Comparison of ENCODE assay signal across 21 cellular contexts in the genomic region with DNA sequence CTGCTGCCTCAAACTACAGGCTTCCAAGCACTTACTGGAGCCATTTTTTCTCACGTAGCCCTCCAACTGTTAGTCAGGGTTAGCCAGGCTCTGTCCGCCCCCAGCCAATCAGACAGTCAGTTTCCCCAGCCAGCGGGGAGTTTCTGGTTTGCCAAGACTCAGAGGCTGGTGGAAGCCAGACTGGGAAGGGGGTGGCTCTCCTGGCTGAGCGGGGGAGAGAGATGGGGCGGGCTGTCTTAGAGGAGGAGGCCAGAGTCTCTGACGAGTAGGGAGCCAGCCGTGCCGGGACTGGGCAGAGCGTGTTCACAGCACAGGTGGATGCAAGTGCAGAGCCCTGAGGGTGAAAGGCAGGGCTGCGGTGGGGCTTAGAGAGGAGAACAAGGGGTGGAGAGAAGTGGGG. TPM values are rescaled to one million over a fixed set of nuclear protein-coding genes. Genes with fewer than 3 reads are reported as not detected.
DNase-seq lines count a peak whose midpoint lies in the region; FAIRE-seq and TF ChIP-seq lines count a peak whose summit lies in the region.
"Had no signal": no experiment of that assay in that cellular context is flagged by ENCODE, and none has a peak within 500 bp of the region (broad histone marks: within the 10 kb centered on the region; RNA-seq: fewer than 3 reads in every experiment).

No MANE protein-coding gene starts in this region.

- no peak overlapping the region for H3K4ac ChIP-seq in H1 (replicated peaks; ENCODE audit: insufficient read length, low read depth, low read length)

- no peak for TF ChIP-seq RAD21 in H1 (IDR thresholded peaks at IDR 0.05 in 1 of 2, conservative IDR thresholded peaks at IDR 0.05 in 1 of 2; ENCODE audit: low read depth in 2 of 2, low read length in 2 of 2)

- FAIRE-seq in H1 (lab: Jason Lieb, UNC), result no peak
- FAIRE-seq: TTC549 had no signal

- peaks cover 0 to 10% (median 6%) of the 10 kb centered on the region in 4 experiments; a peak in 3 of 7 replicates for H3K4me1 ChIP-seq in H1 (replicated peaks in 1 of 4; ENCODE audit: control insufficient read depth in 3 of 4, insufficient read depth in 4 of 4, low read length in 3 of 4)
- H3K4me1 ChIP-seq: sigmoid colon had no signal

- H3K4me3 Mint-ChIP-seq in Calu3 (ENCODE audit: low read depth, unreplicated experiment), result no peak overlapping the region
- H3K4me3 Mint-ChIP-seq: activated CD4-positive, alpha-beta T cell treated with anti-CD3 and anti-CD28 coated beads, Interleukin-2, amount 10 ng/mL, durations not matched to agents 7 days and 5 days; activated naive CD8-positive, alpha-beta T cell; activated T-cell treated with anti-CD3 and anti-CD28 coated beads, Interleukin-2, amount 50 U/mL, for 24 hours had no signal

- H3K27ac ChIP-seq in H1 (ENCODE audit: low read depth, low read length), result no peak overlapping the region
- H3K27ac ChIP-seq: gastroesophageal sphincter, sigmoid colon had no signal

- no peak overlapping the region for H3K4me2 ChIP-seq in H1 (ENCODE audit: insufficient read depth in 1 of 2, low read depth in 2 of 2, low read length in 2 of 2)

- H3K18ac ChIP-seq in H1 (ENCODE audit: extremely low read depth, low read length), result no peak overlapping the region

- no peak overlapping the region for H3K4me3 ChIP-seq in H1 (ENCODE audit: extremely low read depth in 1 of 4, insufficient read depth in 2 of 4, low read depth in 3 of 4, low read length in 4 of 4)
- H3K4me3 ChIP-seq: gastroesophageal sphincter, lung, sigmoid colon had no signal

- H3K79me2 ChIP-seq in H1 (ENCODE audit: control insufficient read depth in 1 of 2, insufficient read depth in 2 of 2, low read length in 2 of 2), result no peaks in the 10 kb centered on the region

- DNase-seq in Ammon's horn (ENCODE audit: low spot score), result peak; percentile 60
- peak; percentile 9 for DNase-seq in NCI-H226
- no peak for DNase-seq in H1 (ENCODE audit: low read depth in 1 of 2, low spot score in 2 of 2)
- peak; percentile 15 for DNase-seq in myocyte (ENCODE audit: low read depth)
- no peak for DNase-seq in cerebellar nuclear complex (lab: John Stamatoyannopoulos, UW)
- no peak for DNase-seq in NCI-H2227 (lab: John Stamatoyannopoulos, UW; ENCODE audit: unreplicated experiment)
- DNase-seq in Calu3, result no peak
- DNase-seq in NCI-H2171 (lab: John Stamatoyannopoulos, UW), result no peak
- DNase-seq: activated CD4-positive, alpha-beta T cell treated with anti-CD3 and anti-CD28 coated beads, Interleukin-2, amount 10 ng/mL, durations not matched to agents 7 days and 5 days; activated T-cell treated with anti-CD3 and anti-CD28 coated beads, Interleukin-2, amount 50 U/mL, for 24 hours; MV-4-11; NCI-H2029; NCI-H526 treated with DMSO at 0.1 percent for 48 hours; sigmoid colon had no signal

- no peak overlapping the region for H2BK20ac ChIP-seq in H1 (ENCODE audit: low read length)

- BruUV-seq in Calu3 (replicated peaks; lab: Mats Ljungman, UMichigan), result no TSS peak

- no peak overlapping the region for H4K5ac ChIP-seq in H1 (ENCODE audit: insufficient read length, low read depth, low read length)

- intact Hi-C loops in Calu3 (cut with micrococcal nuclease; ENCODE audit: unreplicated experiment), result no loop called here

- H3K27ac Mint-ChIP-seq in Calu3 (ENCODE audit: unreplicated experiment), result no peak overlapping the region
- H3K27ac Mint-ChIP-seq: activated CD4-positive, alpha-beta T cell treated with anti-CD3 and anti-CD28 coated beads, Interleukin-2, amount 10 ng/mL, durations not matched to agents 7 days and 5 days; activated naive CD8-positive, alpha-beta T cell; activated T-cell treated with anti-CD3 and anti-CD28 coated beads, Interleukin-2, amount 50 U/mL, for 24 hours had no signal

- no peak for TF ChIP-seq CTCF in H1 (IDR thresholded peaks at IDR 0.05; ENCODE audit: control extremely low read depth in 1 of 3, insufficient read depth in 1 of 3, low read depth in 1 of 3, low read length in 3 of 3)
- no peak for TF ChIP-seq CTCF in Calu3 (IDR thresholded peaks at IDR 0.05; ENCODE audit: unreplicated experiment)

- H3K79me1 ChIP-seq in H1 (ENCODE audit: low read depth, low read length), result no peaks in the 10 kb centered on the region

- no peaks in the 10 kb centered on the region for H4K20me1 ChIP-seq in H1 (replicated peaks in 1 of 2; ENCODE audit: control insufficient read depth in 1 of 2, insufficient read depth in 2 of 2, low read length in 2 of 2)

- H3K36me3 ChIP-seq in H1 (ENCODE audit: control insufficient read depth in 2 of 4, insufficient read depth in 4 of 4, low read length in 3 of 4), result no peaks in the 10 kb centered on the region
- H3K36me3 ChIP-seq: gastroesophageal sphincter, sigmoid colon had no signal

- H3K27me3 ChIP-seq in H1 (replicated peaks in 1 of 4; ENCODE audit: control insufficient read depth in 3 of 4, extremely low read depth in 1 of 4, insufficient read depth in 3 of 4, low read length in 3 of 4), result peaks cover 4 to 35% (median 22%) of the 10 kb centered on the region in 4 experiments; a peak in 6 of 7 replicates

- no peak for TF ChIP-seq EP300 in H1 (IDR thresholded peaks at IDR 0.05; ENCODE audit: borderline replicate concordance in 1 of 2, low read depth in 2 of 2, low read length in 2 of 2)

- peak overlapping the region; percentile 54 for H4K91ac ChIP-seq in H1 (replicated peaks; ENCODE audit: insufficient read length, low read length)

- H3K9me3 ChIP-seq in H1 (ENCODE audit: insufficient read depth in 2 of 2, low read depth in 1 of 2, low read length in 1 of 2), result no peaks in the 10 kb centered on the region
- H3K9me3 ChIP-seq: gastroesophageal sphincter, sigmoid colon had no signal

- peak overlapping the region; percentile 14; the same call in 1 of the 2 replicates for H4K8ac ChIP-seq in H1 (ENCODE audit: extremely low read depth, insufficient read depth, low read length)

- H3K9me3 Mint-ChIP-seq in Calu3 (ENCODE audit: low read depth, unreplicated experiment), result no peaks in the 10 kb centered on the region
- H3K9me3 Mint-ChIP-seq: activated T-cell treated with anti-CD3 and anti-CD28 coated beads, Interleukin-2, amount 50 U/mL, for 24 hours had no signal

- peaks cover 53% of the 10 kb centered on the region for H3K27me3 Mint-ChIP-seq in Calu3 (ENCODE audit: unreplicated experiment)

- H3K23me2 ChIP-seq in H1 (ENCODE audit: low read depth, low read length), result no peaks in the 10 kb centered on the region; the same call in 1 of the 2 replicates

- no peak for TF ChIP-seq POLR2A in H1 (IDR thresholded peaks at IDR 0.05; ENCODE audit: control extremely low read depth in 1 of 2, low read depth in 2 of 2, low read length in 2 of 2)

- no peak overlapping the region for H2BK120ac ChIP-seq in H1 (replicated peaks; ENCODE audit: low read depth, low read length)

- no peak overlapping the region for H2BK12ac ChIP-seq in H1 (ENCODE audit: low read depth, low read length)

- no peak overlapping the region for H2BK5ac ChIP-seq in H1 (ENCODE audit: low read depth, low read length)

- no peak overlapping the region for H3K14ac ChIP-seq in H1 (ENCODE audit: insufficient read length)

- H3K23ac ChIP-seq in H1 (ENCODE audit: insufficient read length), result no peak overlapping the region

- peak overlapping the region; percentile 82; the same call in 1 of the 2 replicates for H2AK5ac ChIP-seq in H1 (ENCODE audit: low read depth, low read length)

- no peaks in the 10 kb centered on the region for H3K4me1 Mint-ChIP-seq in Calu3 (ENCODE audit: low read depth, unreplicated experiment)

- no peak overlapping the region for H2BK15ac ChIP-seq in H1 (ENCODE audit: low read length)

- no peak overlapping the region for H3K56ac ChIP-seq in H1 (replicated peaks; ENCODE audit: insufficient read length, low read depth, low read length)

- POLR2A ChIA-PET in H1 (lab: Charles Lee; ENCODE audit: partially characterized antibody), result interaction anchor here (0.6 kb wide), 1 partner anchor 15 kb away, joined by 4 read pairs; no protein-coding TSS in a partner anchor

- H3K36me3 Mint-ChIP-seq in Calu3 (ENCODE audit: insufficient read depth, unreplicated experiment), result no peaks in the 10 kb centered on the region

- CTCF ChIA-PET in H1 (lab: Charles Lee; ENCODE audit: partially characterized antibody), result no interaction called here
- CTCF ChIA-PET in Calu3 (lab: Charles Lee), result no interaction called here

- H3K9ac ChIP-seq in H1 (replicated peaks in 1 of 4; ENCODE audit: extremely low read depth in 1 of 4, low read depth in 3 of 4, low read length in 3 of 4), result no peak overlapping the region

- no peak overlapping the region for H2AFZ ChIP-seq in H1 (ENCODE audit: low read length)

- WGBS in H1 (ENCODE audit: extremely low coverage in 1 of 2, insufficient coverage in 1 of 2, insufficient read length in 1 of 2, insufficient replicate concordance in 2 of 2, low coverage in 1 of 2, low lambda C conversion rate in 2 of 2, missing lambda C conversion rate in 1 of 2), 2 experiments, result 83% methylated on average over 10 of the region's 10 CpGs; no CpG with 5 or more reads in 1 of the 2 experiments

TF ChIP-seq in H1, 55 proteins besides CTCF, POLR2A, EP300 and RAD21 (continues in another document):
- TF ChIP-seq EZH2 (IDR thresholded peaks at IDR 0.05; ENCODE audit: low read depth, low read length, severe bottlenecking) (no peak), HDAC6 (IDR thresholded peaks at IDR 0.05; ENCODE audit: low read depth, low read length) (no peak), RNF2 (IDR thresholded peaks at IDR 0.05; ENCODE audit: borderline replicate concordance, low read depth, low read length, missing control alignments, poor library complexity, severe bottlenecking) (no peak), BCL11A (IDR thresholded peaks at IDR 0.05; ENCODE audit: low read depth in 2 of 2, low read length in 2 of 2) (no peak), GABPA (IDR thresholded peaks at IDR 0.05; ENCODE audit: borderline replicate concordance, insufficient read depth, low read length) (no peak), KDM1A (IDR thresholded peaks at IDR 0.05; ENCODE audit: borderline replicate concordance, low read length) (no peak), BACH1 (IDR thresholded peaks at IDR 0.05; ENCODE audit: low read length) (no peak), JUND (IDR thresholded peaks at IDR 0.05; ENCODE audit: low read length) (no peak), SAP30 (IDR thresholded peaks at IDR 0.05; ENCODE audit: insufficient read depth, insufficient replicate concordance, low read length) (no peak), KDM5A (IDR thresholded peaks at IDR 0.05; ENCODE audit: low read length) (no peak)

RNA-seq across cellular contexts. Expression of a gene that starts 15.3 kb away (rescaled TPM):
- total RNA-seq in H1 (2021; fragmentation: NEBNext Ultra II Directional; extraction: Animal tissue kit (Norgen Biotek cat#: 25700)), result not detected in 2 replicates
- 0.09 TPM in 1 of 2 replicates, not detected in the other for polyA plus RNA-seq in H1 (2011; rRNA removed)
- not detected for polyA plus RNA-seq in H1 (2011; cell fraction: cytosol; rRNA removed)
- polyA plus RNA-seq in H1 (2011; cell fraction: nucleus; rRNA removed), result not detected
- 0.11 to 0.12 TPM in 2 of 4 replicates, not detected in the others for polyA plus RNA-seq in H1 (2012, experiment 1 of 2)
- polyA plus RNA-seq in H1 (2012, experiment 2 of 2), result not detected
- 0.04 TPM for polyA plus RNA-seq in H1 (2013, experiment 1 of 2)
- not detected for polyA plus RNA-seq in H1 (2013, experiment 2 of 2)
- not detected in 2 replicates for polyA minus RNA-seq in H1 (2011; rRNA and poly(A)+ RNA removed)
- polyA minus RNA-seq in H1 (2011; cell fraction: cytosol; rRNA and poly(A)+ RNA removed), result not detected
- not detected for polyA minus RNA-seq in H1 (2011; cell fraction: nucleus; rRNA and poly(A)+ RNA removed)
- not detected in 2 replicates for total RNA-seq in myocyte
- not detected for polyA plus RNA-seq in myocyte (2012)
- not detected in 2 replicates for total RNA-seq in Calu3 (2022)
- total RNA-seq: activated CD4-positive, alpha-beta T cell treated with anti-CD3 and anti-CD28 coated beads, Interleukin-2, amount 10 ng/mL, durations not matched to agents 7 days and 5 days; chondrocyte; gastroesophageal sphincter; lung; OCI-LY7; sigmoid colon; subcutaneous adipose tissue had no signal
- polyA plus RNA-seq: lung, sigmoid colon had no signal

Comparison
In these comparisons a context has a peak if more than half of its experiments do, and no peak if none do; other contexts are left out.
1. DNase-seq: peak in Ammon's horn (single experiment), NCI-H226 (single experiment) and myocyte (single experiment); none in H1 (0 of 2), cerebellar nuclear complex (0 of 2), NCI-H2227 (single experiment), Calu3 (single experiment) and NCI-H2171 (single experiment).